Comparison of ENCODE assay signal across 8 cellular contexts in the genomic region with DNA sequence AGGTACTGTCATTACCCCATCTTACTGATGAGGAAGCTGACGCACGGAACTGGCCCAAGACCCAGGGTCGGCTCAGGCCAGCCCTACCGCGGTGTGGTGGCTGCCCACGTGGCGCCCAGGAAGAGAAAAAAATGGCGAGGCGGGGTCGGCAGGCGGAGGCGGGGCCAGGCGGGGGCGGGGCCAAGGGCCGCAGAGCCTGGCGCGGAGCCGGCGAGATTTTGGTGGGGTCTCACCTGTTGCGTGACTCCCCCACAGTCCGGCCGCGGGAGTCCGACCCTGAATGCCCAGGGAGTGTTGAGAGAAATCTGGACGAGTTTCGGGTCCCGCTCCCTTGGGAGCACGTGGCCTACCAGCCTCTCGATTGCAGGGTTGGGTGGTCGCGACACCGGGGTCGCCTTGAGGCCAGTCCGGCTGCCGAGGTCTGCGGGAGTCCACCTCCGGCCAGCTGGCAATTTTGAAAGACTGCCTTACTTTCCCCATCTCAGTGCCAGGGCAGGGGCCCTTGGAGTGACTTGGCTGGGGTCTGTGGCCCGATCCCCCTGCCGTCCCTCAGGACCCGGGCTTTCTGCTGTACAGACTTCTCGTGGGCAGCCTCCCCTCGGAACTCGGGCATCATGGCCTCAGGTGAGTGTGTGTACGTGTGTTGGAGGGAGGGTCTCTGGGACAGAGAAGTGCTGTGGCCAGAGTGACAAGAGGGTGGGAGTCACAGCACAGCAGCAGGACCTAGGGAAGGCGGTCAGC. TPM values are rescaled to one million over a fixed set of nuclear protein-coding genes. Genes with fewer than 3 reads are reported as not detected.
DNase-seq lines count a peak whose midpoint lies in the region; ATAC-seq and TF ChIP-seq lines count a peak whose summit lies in the region.

A gene (plus strand): TSS at position 183 of the 741 bp plus-strand sequence. CDS start 1,339 bp downstream, outside the sequence.

- H3K9ac ChIP-seq in SK-N-SH (peak within 1 kb of the TSS; percentile 99), parathyroid adenoma (no peak within 1 kb of the TSS)

- peak within 1 kb of the TSS; percentile 97 to 98 for H3K27ac ChIP-seq in SK-N-SH (ENCODE audit: low read depth in 2 of 2, low read length in 1 of 2)
- peak within 1 kb of the TSS; percentile 74 for H3K27ac ChIP-seq in parathyroid adenoma
- peak within 1 kb of the TSS; percentile 83 to 89 (median 84) for H3K27ac ChIP-seq in transverse colon

- WGBS in SK-N-SH (ENCODE audit: low lambda C conversion rate): 1% methylated on average over 37 of the region's 45 CpGs
- 1% methylated on average over 45 of the region's 45 CpGs; no CpG with 5 or more reads in 1 of the 2 donors for WGBS in transverse colon (ENCODE audit: low coverage in 1 of 2), 2 donors

- POLR2A ChIA-PET in SK-N-SH (lab: Yijun Ruan, JAX): interaction anchor here (0.7 to 2.3 kb wide), 6 partner anchors 12 to 122 kb away, joined by 3 to 22 read pairs (median 4); a partner anchor contains a TSS

- H3K79me2 ChIP-seq in SK-N-SH (ENCODE audit: insufficient read depth) (peaks cover 53% of the 10 kb centered on the region), parathyroid adenoma (no peaks in the 10 kb centered on the region)

- DNase-seq in DMS 273 (lab: John Stamatoyannopoulos, UW; ENCODE audit: unreplicated experiment) (peak; percentile 90), HuH-7.5 (ENCODE audit: low spot score) (peak; percentile 77), SK-N-SH (peak; percentile 90), head of caudate nucleus (peak in 27 of 42 donors; percentile 48 to 79 (median 62)), transverse colon (peak; percentile 85)

- H3K27ac Mint-ChIP-seq in activated naive CD4-positive, alpha-beta T cell treated with anti-CD3 and anti-CD28 coated beads, Interleukin-2, amount 50 U/mL, for 24 hours: peak within 1 kb of the TSS; percentile 99

- TF ChIP-seq EP300 in SK-N-SH (IDR thresholded peaks at IDR 0.05; ENCODE audit: borderline replicate concordance in 1 of 2, low read depth in 1 of 2, low read length in 1 of 2) (no peak), transverse colon (IDR thresholded peaks at IDR 0.05; ENCODE audit: low read depth) (no peak)

- H3K27me3 Mint-ChIP-seq in activated naive CD4-positive, alpha-beta T cell treated with anti-CD3 and anti-CD28 coated beads, Interleukin-2, amount 50 U/mL, for 24 hours: no peaks in the 10 kb centered on the region

- H3K4me3 ChIP-seq in SK-N-SH (ENCODE audit: low read depth in 2 of 2, low read length in 1 of 2) (peak within 1 kb of the TSS; percentile 85 to 98), parathyroid adenoma (ENCODE audit: low read depth, low read length) (peak within 1 kb of the TSS; percentile 89), transverse colon (peak within 1 kb of the TSS; percentile 55 to 60 (median 56))

- CTCF ChIA-PET in SK-N-SH (lab: Yijun Ruan, JAX): interaction anchor here (1.0 to 2.8 kb wide), 11 partner anchors 11 to 126 kb away, joined by 3 to 23 read pairs (median 5); a partner anchor contains a TSS

- TF ChIP-seq POLR2A in transverse colon (IDR thresholded peaks at IDR 0.05): peak; percentile 46

- H3K27me3 ChIP-seq in SK-N-SH (ENCODE audit: insufficient read depth) (no peaks in the 10 kb centered on the region), parathyroid adenoma (ENCODE audit: control insufficient read depth, insufficient read depth, low read length) (no peaks in the 10 kb centered on the region), transverse colon (no peaks in the 10 kb centered on the region)

- H2AFZ ChIP-seq in SK-N-SH (ENCODE audit: low read depth): peak within 1 kb of the TSS; percentile 71
- H2AFZ ChIP-seq in parathyroid adenoma: peak within 1 kb of the TSS; percentile 83

- H3K4me1 ChIP-seq in SK-N-SH (ENCODE audit: control insufficient read depth in 1 of 2, insufficient read depth in 2 of 2, low read depth in 1 of 2, low read length in 1 of 2): peaks cover 28 to 58% of the 10 kb centered on the region in 2 experiments; a peak in 3 of 4 replicates
- no peaks in the 10 kb centered on the region for H3K4me1 ChIP-seq in parathyroid adenoma
- H3K4me1 ChIP-seq in transverse colon: peaks cover 9 to 48% (median 30%) of the 10 kb centered on the region in 4 donors

- TF ChIP-seq CTCF in SK-N-SH (IDR thresholded peaks at IDR 0.05) (no peak), parathyroid adenoma (IDR thresholded peaks at IDR 0.05) (no peak), transverse colon (IDR thresholded peaks at IDR 0.05) (no peak)

- H3K36me3 ChIP-seq in SK-N-SH (replicated peaks in 1 of 2; ENCODE audit: control insufficient read depth in 1 of 2, insufficient read depth in 2 of 2, low read length in 1 of 2): no peaks in the 10 kb centered on the region
- no peaks in the 10 kb centered on the region for H3K36me3 ChIP-seq in parathyroid adenoma (ENCODE audit: control insufficient read depth, insufficient read depth, low read length)
- no peaks in the 10 kb centered on the region for H3K36me3 ChIP-seq in transverse colon

- intact Hi-C loops in head of caudate nucleus (cut with DNase I) (loop anchor here (5.0 kb wide), 1 partner anchor 73 kb away; a partner anchor contains a TSS), transverse colon (cut with DNase I; ENCODE audit: low total_unique reads) (no loop called here)

- H3K9me3 ChIP-seq in SK-N-SH (no peaks in the 10 kb centered on the region), parathyroid adenoma (ENCODE audit: control insufficient read depth, low read length) (no peaks in the 10 kb centered on the region), transverse colon (no peaks in the 10 kb centered on the region)

- H3K36me3 Mint-ChIP-seq in activated naive CD4-positive, alpha-beta T cell treated with anti-CD3 and anti-CD28 coated beads, Interleukin-2, amount 50 U/mL, for 24 hours: no peaks in the 10 kb centered on the region

- H4K20me1 ChIP-seq in SK-N-SH (ENCODE audit: insufficient read depth): peaks cover 38% of the 10 kb centered on the region

- H3F3A ChIP-seq in SK-N-SH (replicated peaks; ENCODE audit: insufficient read depth): peaks cover 14% of the 10 kb centered on the region

- peaks cover 68% of the 10 kb centered on the region for H3K4me1 Mint-ChIP-seq in activated naive CD4-positive, alpha-beta T cell treated with anti-CD3 and anti-CD28 coated beads, Interleukin-2, amount 50 U/mL, for 24 hours

- peak within 1 kb of the TSS; percentile 91 for H3K4me3 Mint-ChIP-seq in activated naive CD4-positive, alpha-beta T cell treated with anti-CD3 and anti-CD28 coated beads, Interleukin-2, amount 50 U/mL, for 24 hours

- in situ Hi-C loops in transverse colon (cut with MboI; ENCODE audit: low pct_ligation_motif_present in 1 of 4, low pct_unique_long_range_greater_than_20kb in 1 of 4, low sequenced_read_pairs in 3 of 4): loop anchor here in 2 of 4 donors (5.0 to 10.0 kb wide), 2 partner anchors 73 to 75 kb away; a partner anchor contains a TSS

- H3K4me2 ChIP-seq in SK-N-SH: peak within 1 kb of the TSS; percentile 97
- peak within 1 kb of the TSS; percentile 100 for H3K4me2 ChIP-seq in parathyroid adenoma (ENCODE audit: low read length)

- TF ChIP-seq RAD21 in SK-N-SH (IDR thresholded peaks at IDR 0.05; ENCODE audit: low read length): 0 out of 2 replicates have a peak, but pooled peaks have one; percentile 3

- H3K9me2 ChIP-seq in SK-N-SH: no peaks in the 10 kb centered on the region

- H3K9me3 Mint-ChIP-seq in activated naive CD4-positive, alpha-beta T cell treated with anti-CD3 and anti-CD28 coated beads, Interleukin-2, amount 50 U/mL, for 24 hours: no peaks in the 10 kb centered on the region

- ATAC-seq in GM21423 (IDR thresholded peaks at IDR 0.05; ENCODE audit: unreplicated experiment): peak; percentile 44

TF ChIP-seq in SK-N-SH, 30 proteins besides CTCF, POLR2A, EP300 and RAD21 (continues in another document):
- TF ChIP-seq CHD2 (IDR thresholded peaks at IDR 0.05; ENCODE audit: low read length, partially characterized antibody) (no peak), RXRA (IDR thresholded peaks at IDR 0.05; ENCODE audit: borderline replicate concordance, low read depth) (no peak), TAF1 (IDR thresholded peaks at IDR 0.05; ENCODE audit: borderline replicate concordance, low read depth, low read length) (peak; percentile 53; the same call in 1 of the 2 replicates), FOXM1 (IDR thresholded peaks at IDR 0.05; ENCODE audit: low read depth) (no peak), GABPA (IDR thresholded peaks at IDR 0.05; ENCODE audit: low read depth) (no peak), SIN3A (IDR thresholded peaks at IDR 0.05; ENCODE audit: borderline replicate concordance, low read depth, low read length) (peak; percentile 88; the same call in 1 of the 2 replicates), FOXJ3 (CRISPR knock-in tag; IDR thresholded peaks at IDR 0.05) (no peak), NRF1 (IDR thresholded peaks at IDR 0.05; ENCODE audit: low read depth, low read length) (no peak)
- TF ChIP-seq, protein P1, sequence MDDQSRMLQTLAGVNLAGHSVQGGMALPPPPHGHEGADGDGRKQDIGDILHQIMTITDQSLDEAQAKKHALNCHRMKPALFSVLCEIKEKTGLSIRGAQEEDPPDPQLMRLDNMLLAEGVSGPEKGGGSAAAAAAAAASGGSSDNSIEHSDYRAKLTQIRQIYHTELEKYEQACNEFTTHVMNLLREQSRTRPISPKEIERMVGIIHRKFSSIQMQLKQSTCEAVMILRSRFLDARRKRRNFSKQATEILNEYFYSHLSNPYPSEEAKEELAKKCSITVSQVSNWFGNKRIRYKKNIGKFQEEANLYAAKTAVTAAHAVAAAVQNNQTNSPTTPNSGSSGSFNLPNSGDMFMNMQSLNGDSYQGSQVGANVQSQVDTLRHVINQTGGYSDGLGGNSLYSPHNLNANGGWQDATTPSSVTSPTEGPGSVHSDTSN (IDR thresholded peaks at IDR 0.05): no peak
- TF ChIP-seq, protein P2, sequence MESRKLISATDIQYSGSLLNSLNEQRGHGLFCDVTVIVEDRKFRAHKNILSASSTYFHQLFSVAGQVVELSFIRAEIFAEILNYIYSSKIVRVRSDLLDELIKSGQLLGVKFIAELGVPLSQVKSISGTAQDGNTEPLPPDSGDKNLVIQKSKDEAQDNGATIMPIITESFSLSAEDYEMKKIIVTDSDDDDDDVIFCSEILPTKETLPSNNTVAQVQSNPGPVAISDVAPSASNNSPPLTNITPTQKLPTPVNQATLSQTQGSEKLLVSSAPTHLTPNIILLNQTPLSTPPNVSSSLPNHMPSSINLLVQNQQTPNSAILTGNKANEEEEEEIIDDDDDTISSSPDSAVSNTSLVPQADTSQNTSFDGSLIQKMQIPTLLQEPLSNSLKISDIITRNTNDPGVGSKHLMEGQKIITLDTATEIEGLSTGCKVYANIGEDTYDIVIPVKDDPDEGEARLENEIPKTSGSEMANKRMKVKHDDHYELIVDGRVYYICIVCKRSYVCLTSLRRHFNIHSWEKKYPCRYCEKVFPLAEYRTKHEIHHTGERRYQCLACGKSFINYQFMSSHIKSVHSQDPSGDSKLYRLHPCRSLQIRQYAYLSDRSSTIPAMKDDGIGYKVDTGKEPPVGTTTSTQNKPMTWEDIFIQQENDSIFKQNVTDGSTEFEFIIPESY (IDR thresholded peaks at IDR 0.05; ENCODE audit: borderline replicate concordance, low read depth): no peak

RNA-seq across cellular contexts. Expression of the gene that starts here (rescaled TPM):
- polyA plus RNA-seq in SK-N-SH (2012; rRNA removed): 59.1 and 63.7 TPM in 2 replicates
- 14.5 and 22.9 TPM in 2 replicates for polyA plus RNA-seq in SK-N-SH (2012; cell fraction: cytosol; rRNA removed)
- 359 and 387 TPM in 2 replicates for polyA plus RNA-seq in SK-N-SH (2012; cell fraction: nucleus; rRNA removed)
- total RNA-seq in transverse colon: 10 to 100 TPM; 21.3 to 59.7 (median 39.0) TPM

Comparison
In these comparisons a context has a peak if more than half of its experiments do, and no peak if none do; other contexts are left out.
1. Peak in every context shown above with its lines: DNase-seq, ATAC-seq, H3K4me3 ChIP-seq and H3K27ac ChIP-seq.